ENCODE assay signal across 9 cellular contexts in genomic region chr11:94519478-94520084, GRCh38. TPM values are rescaled to one million over a fixed set of nuclear protein-coding genes. Genes with fewer than 3 reads are reported as not detected.
DNase-seq lines count a peak whose midpoint lies in the region; FAIRE-seq lines count a peak whose summit lies in the region.
"Had no signal": no experiment of that assay in that cellular context is flagged by ENCODE, and none has a peak within 500 bp of the region (broad histone marks: within the 10 kb centered on the region; RNA-seq: fewer than 3 reads in every experiment).

No MANE protein-coding gene starts in this region.

- H3K36me3 ChIP-seq in Karpas-422 (ENCODE audit: insufficient read depth, low read length) (no peaks in the 10 kb centered on the region), small intestine (ENCODE audit: control insufficient read depth in 2 of 2, insufficient read depth in 2 of 2, low read length in 2 of 2) (no peaks in the 10 kb centered on the region)

- WGBS in small intestine, 3 donors: 2 to 11% (median 7%) methylated on average over 5 of the region's 5 CpGs

- no peaks in the 10 kb centered on the region for H3K9me3 Mint-ChIP-seq in activated naive CD4-positive, alpha-beta T cell treated with anti-CD3 and anti-CD28 coated beads for 36 hours
- no peaks in the 10 kb centered on the region for H3K9me3 Mint-ChIP-seq in activated naive CD8-positive, alpha-beta T cell treated with anti-CD3 and anti-CD28 coated beads for 36 hours

- H3K4me2 ChIP-seq in Karpas-422 (ENCODE audit: low read depth, low read length, poor library complexity, severe bottlenecking): no peak overlapping the region

- CTCF ChIA-PET in activated naive CD4-positive, alpha-beta T cell treated with anti-CD3 and anti-CD28 coated beads for 36 hours (lab: Charles Lee): interaction anchor here (0.7 to 2.6 kb wide), 12 partner anchors 14 to 548 kb away, joined by 3 to 13 read pairs (median 3); no protein-coding TSS in a partner anchor

- no peaks in the 10 kb centered on the region for H3K27me3 ChIP-seq in Karpas-422 (ENCODE audit: low read length)
- peaks cover 0 to 1% of the 10 kb centered on the region in 2 donors for H3K27me3 ChIP-seq in small intestine (ENCODE audit: control insufficient read depth in 2 of 2, insufficient read depth in 2 of 2, low read length in 2 of 2)

- H3K4me1 ChIP-seq in Karpas-422 (ENCODE audit: low read length): no peaks in the 10 kb centered on the region
- H3K4me1 ChIP-seq in small intestine (ENCODE audit: control insufficient read depth in 2 of 2, insufficient read depth in 1 of 2, low read depth in 1 of 2, low read length in 1 of 2): no peaks in the 10 kb centered on the region

- no peaks in the 10 kb centered on the region for H4K20me1 ChIP-seq in Karpas-422 (ENCODE audit: insufficient read depth, low read depth, low read length)

- H3K4me3 Mint-ChIP-seq in activated naive CD4-positive, alpha-beta T cell treated with anti-CD3 and anti-CD28 coated beads for 36 hours: no peak overlapping the region
- H3K4me3 Mint-ChIP-seq in activated naive CD8-positive, alpha-beta T cell treated with anti-CD3 and anti-CD28 coated beads for 36 hours: no peak overlapping the region
- H3K4me3 Mint-ChIP-seq: activated naive CD8-positive, alpha-beta T cell had no signal

- no peaks in the 10 kb centered on the region for H3K4me1 Mint-ChIP-seq in activated naive CD4-positive, alpha-beta T cell treated with anti-CD3 and anti-CD28 coated beads for 36 hours (ENCODE audit: low read depth)
- no peaks in the 10 kb centered on the region for H3K4me1 Mint-ChIP-seq in activated naive CD8-positive, alpha-beta T cell treated with anti-CD3 and anti-CD28 coated beads for 36 hours

- H2AFZ ChIP-seq in Karpas-422 (ENCODE audit: low read length): no peak overlapping the region

- no peaks in the 10 kb centered on the region for H3K79me2 ChIP-seq in Karpas-422 (ENCODE audit: low read length)

- H3K9me3 ChIP-seq in Karpas-422 (ENCODE audit: low read length) (no peaks in the 10 kb centered on the region), small intestine (ENCODE audit: control insufficient read depth, low read depth) (no peaks in the 10 kb centered on the region)

- H3K27ac ChIP-seq in Karpas-422 (ENCODE audit: low read length) (no peak overlapping the region), small intestine (ENCODE audit: low read depth in 1 of 2, low read length in 1 of 2) (no peak overlapping the region)

- peak; percentile 16 for DNase-seq in activated naive CD4-positive, alpha-beta T cell treated with anti-CD3 and anti-CD28 coated beads for 36 hours
- DNase-seq in activated naive CD4-positive, alpha-beta T cell (lab: John Stamatoyannopoulos, UW): no peak
- DNase-seq in Karpas-422 (peak; percentile 87), SKM-1 (lab: John Stamatoyannopoulos, UW; ENCODE audit: unreplicated experiment) (peak; percentile 34), germinal center (ENCODE audit: low spot score) (peak; percentile 22), small intestine (peak; percentile 48), mesenteric fat pad (ENCODE audit: low spot score) (no peak)
- DNase-seq in activated naive CD8-positive, alpha-beta T cell treated with anti-CD3 and anti-CD28 coated beads for 36 hours: no peak

- intact Hi-C loops in activated naive CD4-positive, alpha-beta T cell treated with anti-CD3 and anti-CD28 coated beads for 36 hours (cut with micrococcal nuclease): loop anchor here (1.0 to 5.0 kb wide), 7 partner anchors 24 to 378 kb away; partner anchors contain the start of gene FUT4

- FAIRE-seq in small intestine (lab: Jason Lieb, UNC): peak; percentile 82

- peaks cover 9% of the 10 kb centered on the region for H3K27me3 Mint-ChIP-seq in activated naive CD4-positive, alpha-beta T cell treated with anti-CD3 and anti-CD28 coated beads for 36 hours (ENCODE audit: low read depth)
- H3K27me3 Mint-ChIP-seq in activated naive CD8-positive, alpha-beta T cell treated with anti-CD3 and anti-CD28 coated beads for 36 hours: peaks cover 22% of the 10 kb centered on the region

- H3K9ac ChIP-seq in Karpas-422 (ENCODE audit: low read length): no peak overlapping the region

- no peaks in the 10 kb centered on the region for H3K36me3 Mint-ChIP-seq in activated naive CD4-positive, alpha-beta T cell treated with anti-CD3 and anti-CD28 coated beads for 36 hours (ENCODE audit: low read depth)
- no peaks in the 10 kb centered on the region for H3K36me3 Mint-ChIP-seq in activated naive CD8-positive, alpha-beta T cell treated with anti-CD3 and anti-CD28 coated beads for 36 hours

- H3K27ac Mint-ChIP-seq in activated naive CD4-positive, alpha-beta T cell treated with anti-CD3 and anti-CD28 coated beads for 36 hours: no peak overlapping the region
- no peak overlapping the region for H3K27ac Mint-ChIP-seq in activated naive CD8-positive, alpha-beta T cell treated with anti-CD3 and anti-CD28 coated beads for 36 hours
- H3K27ac Mint-ChIP-seq: activated naive CD8-positive, alpha-beta T cell had no signal

- H3K4me3 ChIP-seq in Karpas-422 (ENCODE audit: low read length) (no peak overlapping the region), small intestine (ENCODE audit: low read depth in 1 of 2, low read length in 2 of 2) (no peak overlapping the region)

- H3K9me2 ChIP-seq in Karpas-422 (replicated peaks; ENCODE audit: insufficient read depth, low read length): no peaks in the 10 kb centered on the region

RNA-seq across cellular contexts. Expression of gene C11orf97, which starts 7.3 kb away (rescaled TPM):
- total RNA-seq in activated naive CD4-positive, alpha-beta T cell treated with anti-CD3 and anti-CD28 coated beads for 36 hours: not detected
- total RNA-seq in Karpas-422 (2014; rRNA removed; shearing (Covaris generic); ENCODE audit: low replicate concordance): not detected in 2 replicates
- under 1 TPM in 1 of 3 donors, not detected in 2; 0.09 TPM for polyA plus RNA-seq in small intestine
- total RNA-seq in activated naive CD8-positive, alpha-beta T cell treated with anti-CD3 and anti-CD28 coated beads for 36 hours: not detected
- total RNA-seq in mesenteric fat pad: not detected

RNA-seq across cellular contexts. Expression of gene FUT4, which starts 24.1 kb away (rescaled TPM):
- total RNA-seq in activated naive CD4-positive, alpha-beta T cell treated with anti-CD3 and anti-CD28 coated beads for 36 hours: 1 to 10 TPM; 2.8 to 2.9 TPM
- 0.34 and 0.90 TPM in 2 replicates for total RNA-seq in Karpas-422 (2014; rRNA removed; shearing (Covaris generic); ENCODE audit: low replicate concordance)
- polyA plus RNA-seq in small intestine: 10 to 100 TPM in 1 of 3 donors, 1 to 10 TPM in 2; 6.0 to 15.9 (median 8.6) TPM
- 1 to 10 TPM; 5.9 to 6.2 TPM for total RNA-seq in activated naive CD8-positive, alpha-beta T cell treated with anti-CD3 and anti-CD28 coated beads for 36 hours
- total RNA-seq in mesenteric fat pad: 5.5 TPM

RNA-seq across cellular contexts. Expression of gene ANKRD49, which starts 25.8 kb away (rescaled TPM):
- 10 to 100 TPM; 16.3 to 19.1 TPM for total RNA-seq in activated naive CD4-positive, alpha-beta T cell treated with anti-CD3 and anti-CD28 coated beads for 36 hours
- total RNA-seq in Karpas-422 (2014; rRNA removed; shearing (Covaris generic); ENCODE audit: low replicate concordance): 60.8 and 112 TPM in 2 replicates
- 10 to 100 TPM; 14.2 to 33.8 (median 23.3) TPM for polyA plus RNA-seq in small intestine
- total RNA-seq in activated naive CD8-positive, alpha-beta T cell treated with anti-CD3 and anti-CD28 coated beads for 36 hours: 10 to 100 TPM; 19.8 to 20.9 TPM
- 10.1 TPM for total RNA-seq in mesenteric fat pad

RNA-seq across cellular contexts. Expression of gene MRE11, which starts 25.9 kb away (rescaled TPM):
- total RNA-seq in activated naive CD4-positive, alpha-beta T cell treated with anti-CD3 and anti-CD28 coated beads for 36 hours: 10 to 100 TPM; 33.1 to 37.3 TPM
- 64.5 and 115 TPM in 2 replicates for total RNA-seq in Karpas-422 (2014; rRNA removed; shearing (Covaris generic); ENCODE audit: low replicate concordance)
- polyA plus RNA-seq in small intestine: 1 to 10 TPM; 1.1 to 4.8 (median 2.9) TPM
- 10 to 100 TPM; 41.4 to 41.6 TPM for total RNA-seq in activated naive CD8-positive, alpha-beta T cell treated with anti-CD3 and anti-CD28 coated beads for 36 hours
- total RNA-seq in mesenteric fat pad: 14.1 TPM

RNA-seq across cellular contexts. Expression of gene PIWIL4, which starts 47.6 kb away (rescaled TPM):
- total RNA-seq in activated naive CD4-positive, alpha-beta T cell treated with anti-CD3 and anti-CD28 coated beads for 36 hours: under 1 TPM; 0.12 to 0.19 TPM
- 0.30 TPM in 1 of 2 replicates, not detected in the other for total RNA-seq in Karpas-422 (2014; rRNA removed; shearing (Covaris generic); ENCODE audit: low replicate concordance)
- polyA plus RNA-seq in small intestine: 10 to 100 TPM in 2 of 3 donors, 1 to 10 TPM in 1; 8.0 to 23.5 (median 15.4) TPM
- total RNA-seq in activated naive CD8-positive, alpha-beta T cell treated with anti-CD3 and anti-CD28 coated beads for 36 hours: under 1 TPM; 0.16 to 0.21 TPM
- total RNA-seq in mesenteric fat pad: 1.5 TPM

Comparison
In these comparisons a context has a peak if more than half of its experiments do, and no peak if none do; other contexts are left out.
1. DNase-seq: peak in activated naive CD4-positive, alpha-beta T cell treated with anti-CD3 and anti-CD28 coated beads for 36 hours (single experiment), Karpas-422 (single experiment), SKM-1 (single experiment), germinal center (single experiment) and small intestine (single experiment); none in activated naive CD4-positive, alpha-beta T cell (0 of 4), activated naive CD8-positive, alpha-beta T cell treated with anti-CD3 and anti-CD28 coated beads for 36 hours (single experiment) and mesenteric fat pad (single experiment).